ENCODE assay signal across 7 cellular contexts in genomic region chr6:106360989-106361430, GRCh38. TPM values are rescaled to one million over a fixed set of nuclear protein-coding genes. Genes with fewer than 3 reads are reported as not detected.
DNase-seq lines count a peak whose midpoint lies in the region; ATAC-seq, FAIRE-seq and TF ChIP-seq lines count a peak whose summit lies in the region.

No MANE protein-coding gene starts in this region.

- no peak for FAIRE-seq in GM19239 (lab: Jason Lieb, UNC)

- peaks cover 16 to 19% of the 10 kb centered on the region in 2 experiments for H3K4me1 ChIP-seq in neutrophil (ENCODE audit: control insufficient read depth in 1 of 2, insufficient read depth in 1 of 2, low read depth in 1 of 2, low read length in 1 of 2)

- peak; percentile 26 for ATAC-seq in HG03280 (IDR thresholded peaks at IDR 0.05; ENCODE audit: unreplicated experiment)

- H3K36me3 ChIP-seq in neutrophil (no peaks in the 10 kb centered on the region), WERI-Rb-1 (no peaks in the 10 kb centered on the region)

- H3K4me3 Mint-ChIP-seq in activated CD4-positive, alpha-beta T cell treated with anti-CD3 and anti-CD28 coated beads, Interleukin-2, amount 10 ng/mL, durations not matched to agents 7 days and 5 days: peak overlapping the region; percentile 64

- no peaks in the 10 kb centered on the region for H3K36me3 Mint-ChIP-seq in activated CD4-positive, alpha-beta T cell treated with anti-CD3 and anti-CD28 coated beads, Interleukin-2, amount 10 ng/mL, durations not matched to agents 7 days and 5 days (ENCODE audit: low read depth)

- no peak for TF ChIP-seq CTCF in epithelial cell of proximal tubule (conservative IDR thresholded peaks at IDR 0.05; ENCODE audit: low read depth, low read length)
- TF ChIP-seq CTCF in neutrophil (IDR thresholded peaks at IDR 0.05): no peak
- no peak for TF ChIP-seq CTCF in WERI-Rb-1 (IDR thresholded peaks at IDR 0.05; ENCODE audit: low read depth, low read length)

- POLR2A ChIA-PET in activated CD4-positive, alpha-beta T cell treated with anti-CD3 and anti-CD28 coated beads, Interleukin-2, amount 10 ng/mL, durations not matched to agents 7 days and 5 days (lab: Charles Lee): no interaction called here

- H3K27me3 ChIP-seq in neutrophil (peaks cover 91% of the 10 kb centered on the region), WERI-Rb-1 (ENCODE audit: insufficient read depth, low read depth, severe bottlenecking) (no peaks in the 10 kb centered on the region)

- peak overlapping the region; percentile 56 for H3K4me3 ChIP-seq in epithelial cell of proximal tubule (ENCODE audit: low read depth, low read length)
- H3K4me3 ChIP-seq in neutrophil (ENCODE audit: low read depth in 1 of 2, low read length in 1 of 2): peak overlapping the region; percentile 47 to 67
- H3K4me3 ChIP-seq in WERI-Rb-1 (ENCODE audit: low read depth, low read length): no peak overlapping the region

- no peaks in the 10 kb centered on the region for H3K9me3 Mint-ChIP-seq in activated CD4-positive, alpha-beta T cell treated with anti-CD3 and anti-CD28 coated beads, Interleukin-2, amount 10 ng/mL, durations not matched to agents 7 days and 5 days

- no peak overlapping the region for H3K27ac ChIP-seq in neutrophil
- H3K27ac ChIP-seq in WERI-Rb-1: no peak overlapping the region

- CTCF ChIA-PET in activated CD4-positive, alpha-beta T cell treated with anti-CD3 and anti-CD28 coated beads, Interleukin-2, amount 10 ng/mL, durations not matched to agents 7 days and 5 days (lab: Charles Lee): interaction anchor here (0.6 to 3.3 kb wide), 17 partner anchors 9 to 390 kb away, joined by 3 to 11 read pairs (median 3); partner anchors contain the start of gene ATG5

- H3K9me3 ChIP-seq in neutrophil (no peaks in the 10 kb centered on the region), WERI-Rb-1 (ENCODE audit: severe bottlenecking) (peaks cover 2% of the 10 kb centered on the region)

- DNase-seq in GM19239 (ENCODE audit: insufficient read length, low spot score) (peak; percentile 18), epithelial cell of proximal tubule (ENCODE audit: low read depth) (no peak), WERI-Rb-1 (no peak), SK-N-DZ (ENCODE audit: low spot score) (no peak)
- peak; percentile 12 for DNase-seq in activated CD4-positive, alpha-beta T cell treated with anti-CD3 and anti-CD28 coated beads, Interleukin-2, amount 10 ng/mL, durations not matched to agents 7 days and 5 days

- no peak overlapping the region for H3K27ac Mint-ChIP-seq in activated CD4-positive, alpha-beta T cell treated with anti-CD3 and anti-CD28 coated beads, Interleukin-2, amount 10 ng/mL, durations not matched to agents 7 days and 5 days

- H3K4me1 Mint-ChIP-seq in activated CD4-positive, alpha-beta T cell treated with anti-CD3 and anti-CD28 coated beads, Interleukin-2, amount 10 ng/mL, durations not matched to agents 7 days and 5 days: peaks cover 13% of the 10 kb centered on the region

- peaks cover 54% of the 10 kb centered on the region for H3K27me3 Mint-ChIP-seq in activated CD4-positive, alpha-beta T cell treated with anti-CD3 and anti-CD28 coated beads, Interleukin-2, amount 10 ng/mL, durations not matched to agents 7 days and 5 days

RNA-seq across cellular contexts. Expression of gene CRYBG1, which starts 0.5 kb away (rescaled TPM):
- total RNA-seq in activated CD4-positive, alpha-beta T cell treated with anti-CD3 and anti-CD28 coated beads, Interleukin-2, amount 10 ng/mL, durations not matched to agents 7 days and 5 days: 10 to 100 TPM; 41.1 to 46.8 TPM
- total RNA-seq in epithelial cell of proximal tubule: 6.5 and 10.3 TPM in 2 replicates
- not detected in 2 replicates for polyA plus RNA-seq in SK-N-DZ (2014; cell fraction: cytosol; rRNA removed)
- not detected in 2 replicates for polyA plus RNA-seq in SK-N-DZ (2014; cell fraction: nucleus; rRNA removed)

RNA-seq across cellular contexts. Expression of gene ATG5, which starts 35.5 kb away (rescaled TPM):
- 10 to 100 TPM; 27.4 to 29.3 TPM for total RNA-seq in activated CD4-positive, alpha-beta T cell treated with anti-CD3 and anti-CD28 coated beads, Interleukin-2, amount 10 ng/mL, durations not matched to agents 7 days and 5 days
- 25.5 and 28.1 TPM in 2 replicates for total RNA-seq in epithelial cell of proximal tubule
- 28.9 and 36.1 TPM in 2 replicates for polyA plus RNA-seq in SK-N-DZ (2014; cell fraction: cytosol; rRNA removed)
- polyA plus RNA-seq in SK-N-DZ (2014; cell fraction: nucleus; rRNA removed): 16.6 and 28.7 TPM in 2 replicates

Comparison
In these comparisons a context has a peak if more than half of its experiments do, and no peak if none do; other contexts are left out.
1. DNase-seq: peak in GM19239 (single experiment) and activated CD4-positive, alpha-beta T cell treated with anti-CD3 and anti-CD28 coated beads, Interleukin-2, amount 10 ng/mL, durations not matched to agents 7 days and 5 days (single experiment); none in epithelial cell of proximal tubule (single experiment), WERI-Rb-1 (single experiment) and SK-N-DZ (single experiment).